ENCODE assay signal across 12 cellular contexts in the genomic region with DNA sequence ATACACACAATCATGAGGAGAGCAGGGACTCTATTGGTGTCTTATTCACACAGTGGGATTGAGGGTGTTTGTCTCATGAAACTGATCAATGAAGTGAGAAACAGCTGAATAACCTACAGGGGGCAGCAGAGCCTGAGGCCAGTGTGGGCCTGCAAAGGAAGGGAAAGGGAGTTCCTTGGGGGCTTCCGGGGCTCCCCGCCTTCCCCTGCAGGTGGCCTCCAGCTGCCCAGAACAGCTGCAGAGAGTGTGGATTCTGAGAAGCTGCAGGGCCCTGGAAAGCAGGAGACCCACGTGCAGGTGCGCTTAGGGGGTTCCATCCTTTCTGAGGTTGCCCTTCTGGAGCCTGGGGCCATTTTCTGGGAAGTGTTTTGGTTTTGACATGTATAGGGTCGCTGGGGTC. TPM values are rescaled to one million over a fixed set of nuclear protein-coding genes. Genes with fewer than 3 reads are reported as not detected.
DNase-seq lines count a peak whose midpoint lies in the region; ATAC-seq and TF ChIP-seq lines count a peak whose summit lies in the region.
"Had no signal": no experiment of that assay in that cellular context is flagged by ENCODE, and none has a peak within 500 bp of the region (broad histone marks: within the 10 kb centered on the region; RNA-seq: fewer than 3 reads in every experiment).

No MANE protein-coding gene starts in this region.

- 29 to 49% (median 35%) methylated on average over 5 of the region's 5 CpGs for WGBS in heart left ventricle, 4 donors
- WGBS in spleen, 5 donors, result 31 to 44% (median 40%) methylated on average over 5 of the region's 5 CpGs

- H3K9me2 ChIP-seq in Loucy (replicated peaks; ENCODE audit: low read depth, low read length), result no peaks in the 10 kb centered on the region

- H4K20me1 ChIP-seq in Loucy (ENCODE audit: insufficient read depth, low read length, poor library complexity, severe bottlenecking), result peaks cover 12% of the 10 kb centered on the region

- DNase-seq in left ventricle myocardium inferior, result no peak
- no peak for DNase-seq in heart left ventricle
- peak; percentile 14 for DNase-seq in activated naive CD4-positive, alpha-beta T cell treated with anti-CD3 and anti-CD28 coated beads, Interleukin-2, amount 50 U/mL, for 16 hours
- peak; percentile 30 for DNase-seq in retina
- no peak for DNase-seq in spleen
- DNase-seq in NCI-H1417 treated with DMSO at 0.1 percent for 48 hours (lab: John Stamatoyannopoulos, UW), result no peak
- DNase-seq: activated CD4-positive, alpha-beta T cell treated with anti-CD3 and anti-CD28 coated beads for 1 hour; CD4-positive, alpha-beta memory T cell; posterior cingulate gyrus had no signal

- TF ChIP-seq POLR2A in heart left ventricle (IDR thresholded peaks at IDR 0.05) (no peak), spleen (IDR thresholded peaks at IDR 0.05) (no peak)

- peak overlapping the region; percentile 27 for H3K9ac ChIP-seq in Loucy (ENCODE audit: low read depth, low read length, poor library complexity, severe bottlenecking)

- H3K4me1 ChIP-seq in left ventricle myocardium inferior (peaks cover 28% of the 10 kb centered on the region), heart left ventricle (peaks cover 0 to 11% (median 0%) of the 10 kb centered on the region in 12 donors), Loucy (ENCODE audit: insufficient read depth, low read length, poor library complexity, severe bottlenecking) (peaks cover 10% of the 10 kb centered on the region), spleen (peaks cover 0 to 30% (median 21%) of the 10 kb centered on the region in 6 donors)

- no peak overlapping the region for H3K27ac ChIP-seq in left ventricle myocardium inferior (replicated peaks)
- H3K27ac ChIP-seq in heart left ventricle, result no peak overlapping the region
- no peak overlapping the region for H3K27ac ChIP-seq in spleen

- peaks cover 17% of the 10 kb centered on the region for H3K79me2 ChIP-seq in Loucy (ENCODE audit: insufficient read depth, low read length)

- peak overlapping the region; percentile 51 for H3K4me2 ChIP-seq in Loucy (ENCODE audit: low read depth, low read length, poor library complexity, severe bottlenecking)

- no peaks in the 10 kb centered on the region for H3K27me3 ChIP-seq in left ventricle myocardium inferior (ENCODE audit: low read depth)
- H3K27me3 ChIP-seq in heart left ventricle, result no peaks in the 10 kb centered on the region
- peaks cover 4% of the 10 kb centered on the region for H3K27me3 ChIP-seq in Loucy (ENCODE audit: insufficient read depth, low read length, poor library complexity, severe bottlenecking)
- H3K27me3 ChIP-seq in spleen (replicated peaks in 1 of 7), result no peaks in the 10 kb centered on the region

- intact Hi-C loops in left ventricle myocardium inferior (cut with micrococcal nuclease) (loop anchor here (10.0 kb wide), 1 partner anchor 60 kb away; the partner anchor contains the start of gene ZNF700), heart left ventricle (cut with DNase I) (loop anchor here in 8 of 10 donors (5.0 to 10.0 kb wide), 8 partner anchors 58 to 310 kb away; partner anchors contain the start of genes ZNF491 (in 4 of the 8), ZNF69 (in 2 of the 8), ZNF700 (in 2 of the 8) and ZNF20 (in 1 of the 8)), spleen (cut with DNase I; ENCODE audit: low total_unique reads) (loop anchor here (5.0 kb wide), 1 partner anchor 58 kb away; the partner anchor contains the start of gene ZNF700)

- H2AFZ ChIP-seq in Loucy (ENCODE audit: low read length), result peak overlapping the region; percentile 39; the same call in 1 of the 2 replicates

- no peak for ATAC-seq in heart left ventricle
- no peak for ATAC-seq in HG02763 (IDR thresholded peaks at IDR 0.05; ENCODE audit: unreplicated experiment)
- ATAC-seq: Right ventricle myocardium inferior had no signal

- H3K4me3 ChIP-seq in left ventricle myocardium inferior (no peak overlapping the region), heart left ventricle (no peak overlapping the region), Loucy (ENCODE audit: low read length, poor library complexity, severe bottlenecking) (peak overlapping the region; percentile 46), spleen (no peak overlapping the region)

- peak; percentile 19 for TF ChIP-seq CTCF in left ventricle myocardium inferior (IDR thresholded peaks at IDR 0.05; ENCODE audit: borderline replicate concordance)
- TF ChIP-seq CTCF in heart left ventricle (IDR thresholded peaks at IDR 0.05), result peak in 5 of 12 donors; percentile 13 to 29 (median 25)
- TF ChIP-seq CTCF in Loucy (conservative IDR thresholded peaks at IDR 0.05; ENCODE audit: low read length), result peak; percentile 72
- TF ChIP-seq CTCF in spleen (IDR thresholded peaks at IDR 0.05 in 8 of 11, conservative IDR thresholded peaks at IDR 0.05 in 3 of 11), result peak in 1 of 11 experiments; percentile 13

- no peaks in the 10 kb centered on the region; the same call in 1 of the 2 replicates for H3F3A ChIP-seq in Loucy (ENCODE audit: low read depth)

- peaks cover 8% of the 10 kb centered on the region for H3K36me3 ChIP-seq in left ventricle myocardium inferior
- H3K36me3 ChIP-seq in heart left ventricle, result peaks cover 0 to 12% (median 0%) of the 10 kb centered on the region in 9 donors
- H3K36me3 ChIP-seq in Loucy (ENCODE audit: insufficient read depth, low read length), result no peaks in the 10 kb centered on the region
- peaks cover 0 to 8% (median 0%) of the 10 kb centered on the region in 6 donors for H3K36me3 ChIP-seq in spleen

- H3K9me3 ChIP-seq in left ventricle myocardium inferior (replicated peaks) (peaks cover 29% of the 10 kb centered on the region), heart left ventricle (peaks cover 0 to 31% (median 18%) of the 10 kb centered on the region in 12 donors), Loucy (ENCODE audit: insufficient read depth, low read depth, low read length) (peaks cover 11% of the 10 kb centered on the region; the same call in 1 of the 2 replicates), spleen (peaks cover 6 to 40% (median 37%) of the 10 kb centered on the region in 8 donors)

RNA-seq across cellular contexts. Expression of gene ZNF763, which starts 20.1 kb away (rescaled TPM):
- total RNA-seq in left ventricle myocardium inferior (3.1 TPM), heart left ventricle (1 to 10 TPM; 1.3 to 6.2 (median 5.0) TPM), spleen (10 to 100 TPM in 1 of 7 donors, 1 to 10 TPM in 6; 5.3 to 10.7 (median 7.1) TPM)
- polyA plus RNA-seq in heart left ventricle (1 to 10 TPM; 1.6 to 5.3 TPM), spleen (1 to 10 TPM; 3.7 to 6.4 (median 5.5) TPM)

RNA-seq across cellular contexts. Expression of gene ZNF433, which starts 50.5 kb away (rescaled TPM):
- total RNA-seq in left ventricle myocardium inferior, result 3.4 TPM
- 1 to 10 TPM; 2.2 to 5.5 (median 3.6) TPM for total RNA-seq in heart left ventricle
- 1 to 10 TPM; 3.5 to 6.6 TPM for polyA plus RNA-seq in heart left ventricle
- total RNA-seq in spleen, result 1 to 10 TPM; 3.4 to 7.7 (median 6.4) TPM
- 1 to 10 TPM; 2.4 to 4.7 (median 3.3) TPM for polyA plus RNA-seq in spleen

Comparison
In these comparisons a context has a peak if more than half of its experiments do, and no peak if none do; other contexts are left out.
1. DNase-seq: peak in activated naive CD4-positive, alpha-beta T cell treated with anti-CD3 and anti-CD28 coated beads, Interleukin-2, amount 50 U/mL, for 16 hours (single experiment) and retina (single experiment); none in left ventricle myocardium inferior (single experiment), heart left ventricle (0 of 5), spleen (single experiment) and NCI-H1417 treated with DMSO at 0.1 percent for 48 hours (single experiment).